1 cellular context compared by ENCODE assay signal in the genomic region with DNA sequence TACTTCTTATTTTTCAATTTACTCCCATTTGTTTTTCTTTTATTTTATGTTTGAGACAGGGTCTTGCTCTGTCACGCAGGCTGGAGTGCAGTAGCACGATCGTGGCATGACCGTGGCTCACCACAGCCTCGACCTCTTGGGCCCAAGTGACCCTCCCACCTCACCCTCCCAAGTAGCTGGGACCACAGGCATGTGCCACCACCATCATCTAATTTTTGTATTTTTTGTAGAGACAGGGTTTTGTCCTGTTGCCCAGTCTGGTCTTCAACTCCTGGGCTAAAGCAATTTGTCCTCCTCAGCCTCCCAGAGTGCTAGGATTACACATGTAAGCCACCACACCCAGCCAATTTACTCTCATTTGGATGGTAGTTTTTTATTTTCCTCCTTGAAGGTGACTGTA.
TF ChIP-seq lines count a peak whose summit lies in the region.

No MANE protein-coding gene starts in this region.

TF ChIP-seq in H1, 55 proteins besides CTCF, POLR2A, EP300 and RAD21 (continued from another document):
- TF ChIP-seq, protein P1, sequence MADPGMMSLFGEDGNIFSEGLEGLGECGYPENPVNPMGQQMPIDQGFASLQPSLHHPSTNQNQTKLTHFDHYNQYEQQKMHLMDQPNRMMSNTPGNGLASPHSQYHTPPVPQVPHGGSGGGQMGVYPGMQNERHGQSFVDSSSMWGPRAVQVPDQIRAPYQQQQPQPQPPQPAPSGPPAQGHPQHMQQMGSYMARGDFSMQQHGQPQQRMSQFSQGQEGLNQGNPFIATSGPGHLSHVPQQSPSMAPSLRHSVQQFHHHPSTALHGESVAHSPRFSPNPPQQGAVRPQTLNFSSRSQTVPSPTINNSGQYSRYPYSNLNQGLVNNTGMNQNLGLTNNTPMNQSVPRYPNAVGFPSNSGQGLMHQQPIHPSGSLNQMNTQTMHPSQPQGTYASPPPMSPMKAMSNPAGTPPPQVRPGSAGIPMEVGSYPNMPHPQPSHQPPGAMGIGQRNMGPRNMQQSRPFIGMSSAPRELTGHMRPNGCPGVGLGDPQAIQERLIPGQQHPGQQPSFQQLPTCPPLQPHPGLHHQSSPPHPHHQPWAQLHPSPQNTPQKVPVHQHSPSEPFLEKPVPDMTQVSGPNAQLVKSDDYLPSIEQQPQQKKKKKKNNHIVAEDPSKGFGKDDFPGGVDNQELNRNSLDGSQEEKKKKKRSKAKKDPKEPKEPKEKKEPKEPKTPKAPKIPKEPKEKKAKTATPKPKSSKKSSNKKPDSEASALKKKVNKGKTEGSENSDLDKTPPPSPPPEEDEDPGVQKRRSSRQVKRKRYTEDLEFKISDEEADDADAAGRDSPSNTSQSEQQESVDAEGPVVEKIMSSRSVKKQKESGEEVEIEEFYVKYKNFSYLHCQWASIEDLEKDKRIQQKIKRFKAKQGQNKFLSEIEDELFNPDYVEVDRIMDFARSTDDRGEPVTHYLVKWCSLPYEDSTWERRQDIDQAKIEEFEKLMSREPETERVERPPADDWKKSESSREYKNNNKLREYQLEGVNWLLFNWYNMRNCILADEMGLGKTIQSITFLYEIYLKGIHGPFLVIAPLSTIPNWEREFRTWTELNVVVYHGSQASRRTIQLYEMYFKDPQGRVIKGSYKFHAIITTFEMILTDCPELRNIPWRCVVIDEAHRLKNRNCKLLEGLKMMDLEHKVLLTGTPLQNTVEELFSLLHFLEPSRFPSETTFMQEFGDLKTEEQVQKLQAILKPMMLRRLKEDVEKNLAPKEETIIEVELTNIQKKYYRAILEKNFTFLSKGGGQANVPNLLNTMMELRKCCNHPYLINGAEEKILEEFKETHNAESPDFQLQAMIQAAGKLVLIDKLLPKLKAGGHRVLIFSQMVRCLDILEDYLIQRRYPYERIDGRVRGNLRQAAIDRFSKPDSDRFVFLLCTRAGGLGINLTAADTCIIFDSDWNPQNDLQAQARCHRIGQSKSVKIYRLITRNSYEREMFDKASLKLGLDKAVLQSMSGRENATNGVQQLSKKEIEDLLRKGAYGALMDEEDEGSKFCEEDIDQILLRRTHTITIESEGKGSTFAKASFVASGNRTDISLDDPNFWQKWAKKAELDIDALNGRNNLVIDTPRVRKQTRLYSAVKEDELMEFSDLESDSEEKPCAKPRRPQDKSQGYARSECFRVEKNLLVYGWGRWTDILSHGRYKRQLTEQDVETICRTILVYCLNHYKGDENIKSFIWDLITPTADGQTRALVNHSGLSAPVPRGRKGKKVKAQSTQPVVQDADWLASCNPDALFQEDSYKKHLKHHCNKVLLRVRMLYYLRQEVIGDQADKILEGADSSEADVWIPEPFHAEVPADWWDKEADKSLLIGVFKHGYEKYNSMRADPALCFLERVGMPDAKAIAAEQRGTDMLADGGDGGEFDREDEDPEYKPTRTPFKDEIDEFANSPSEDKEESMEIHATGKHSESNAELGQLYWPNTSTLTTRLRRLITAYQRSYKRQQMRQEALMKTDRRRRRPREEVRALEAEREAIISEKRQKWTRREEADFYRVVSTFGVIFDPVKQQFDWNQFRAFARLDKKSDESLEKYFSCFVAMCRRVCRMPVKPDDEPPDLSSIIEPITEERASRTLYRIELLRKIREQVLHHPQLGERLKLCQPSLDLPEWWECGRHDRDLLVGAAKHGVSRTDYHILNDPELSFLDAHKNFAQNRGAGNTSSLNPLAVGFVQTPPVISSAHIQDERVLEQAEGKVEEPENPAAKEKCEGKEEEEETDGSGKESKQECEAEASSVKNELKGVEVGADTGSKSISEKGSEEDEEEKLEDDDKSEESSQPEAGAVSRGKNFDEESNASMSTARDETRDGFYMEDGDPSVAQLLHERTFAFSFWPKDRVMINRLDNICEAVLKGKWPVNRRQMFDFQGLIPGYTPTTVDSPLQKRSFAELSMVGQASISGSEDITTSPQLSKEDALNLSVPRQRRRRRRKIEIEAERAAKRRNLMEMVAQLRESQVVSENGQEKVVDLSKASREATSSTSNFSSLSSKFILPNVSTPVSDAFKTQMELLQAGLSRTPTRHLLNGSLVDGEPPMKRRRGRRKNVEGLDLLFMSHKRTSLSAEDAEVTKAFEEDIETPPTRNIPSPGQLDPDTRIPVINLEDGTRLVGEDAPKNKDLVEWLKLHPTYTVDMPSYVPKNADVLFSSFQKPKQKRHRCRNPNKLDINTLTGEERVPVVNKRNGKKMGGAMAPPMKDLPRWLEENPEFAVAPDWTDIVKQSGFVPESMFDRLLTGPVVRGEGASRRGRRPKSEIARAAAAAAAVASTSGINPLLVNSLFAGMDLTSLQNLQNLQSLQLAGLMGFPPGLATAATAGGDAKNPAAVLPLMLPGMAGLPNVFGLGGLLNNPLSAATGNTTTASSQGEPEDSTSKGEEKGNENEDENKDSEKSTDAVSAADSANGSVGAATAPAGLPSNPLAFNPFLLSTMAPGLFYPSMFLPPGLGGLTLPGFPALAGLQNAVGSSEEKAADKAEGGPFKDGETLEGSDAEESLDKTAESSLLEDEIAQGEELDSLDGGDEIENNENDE (IDR thresholded peaks at IDR 0.05; ENCODE audit: insufficient replicate concordance, low read length), result no peak
- TF ChIP-seq CBX5 (IDR thresholded peaks at IDR 0.05; ENCODE audit: low read depth, low read length) (no peak), EZH2 (IDR thresholded peaks at IDR 0.05; ENCODE audit: low read depth, low read length, severe bottlenecking) (no peak), TAF7 (optimal IDR thresholded peaks at IDR 0.05; ENCODE audit: borderline replicate concordance, low read depth, low read length) (no peak), CTBP2 (IDR thresholded peaks at IDR 0.05; ENCODE audit: borderline replicate concordance, insufficient read depth, insufficient read length, low read length) (no peak), BACH1 (IDR thresholded peaks at IDR 0.05; ENCODE audit: low read length) (no peak), MAFK (IDR thresholded peaks at IDR 0.05; ENCODE audit: low read depth, low read length) (no peak), CBX8 (IDR thresholded peaks at IDR 0.05; ENCODE audit: borderline replicate concordance, low read depth, low read length) (no peak), CHD1 (IDR thresholded peaks at IDR 0.05; ENCODE audit: low read depth, low read length) (no peak), RNF2 (IDR thresholded peaks at IDR 0.05; ENCODE audit: borderline replicate concordance, low read depth, low read length, missing control alignments, poor library complexity, severe bottlenecking) (no peak), RFX5 (IDR thresholded peaks at IDR 0.05; ENCODE audit: borderline replicate concordance, low read depth, low read length) (no peak), TEAD4 (IDR thresholded peaks at IDR 0.05; ENCODE audit: low read depth, low read length) (no peak)
- TF ChIP-seq, protein P2, sequence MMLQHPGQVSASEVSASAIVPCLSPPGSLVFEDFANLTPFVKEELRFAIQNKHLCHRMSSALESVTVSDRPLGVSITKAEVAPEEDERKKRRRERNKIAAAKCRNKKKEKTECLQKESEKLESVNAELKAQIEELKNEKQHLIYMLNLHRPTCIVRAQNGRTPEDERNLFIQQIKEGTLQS (IDR thresholded peaks at IDR 0.05; ENCODE audit: insufficient read depth, low read depth, low read length), result no peak
